ENCODE assay signal across 8 cellular contexts in genomic region chr7:140176271-140176701, GRCh38. TPM values are rescaled to one million over a fixed set of nuclear protein-coding genes. Genes with fewer than 3 reads are reported as not detected.
DNase-seq lines count a peak whose midpoint lies in the region; TF ChIP-seq lines count a peak whose summit lies in the region.

No MANE protein-coding gene starts in this region.

- TF ChIP-seq CTCF in GM12875 (IDR thresholded peaks at IDR 0.05; ENCODE audit: borderline replicate concordance, insufficient read depth, low read depth, low read length) (no peak), HFF-Myc (IDR thresholded peaks at IDR 0.05; ENCODE audit: low read depth, low read length, missing control alignments) (no peak), SU-DHL-6 (IDR thresholded peaks at IDR 0.05; ENCODE audit: insufficient read depth, low read length, poor library complexity, severe bottlenecking) (no peak), fibroblast of mammary gland (conservative IDR thresholded peaks at IDR 0.05; ENCODE audit: control insufficient read depth, insufficient read depth, low read depth, low read length) (no peak), osteocyte (IDR thresholded peaks at IDR 0.05) (no peak)

- peak overlapping the region; percentile 49 for H3K9ac ChIP-seq in SU-DHL-6 (ENCODE audit: low read length)

- H3F3A ChIP-seq in SU-DHL-6 (ENCODE audit: insufficient read depth) = no peaks in the 10 kb centered on the region

- H3K9me3 Mint-ChIP-seq in osteocyte (ENCODE audit: unreplicated experiment) = no peaks in the 10 kb centered on the region

- H3K4me3 ChIP-seq in GM12875 (ENCODE audit: low read depth, low read length) (peak overlapping the region; percentile 54), HFF-Myc (replicated peaks; ENCODE audit: low read depth, low read length) (peak overlapping the region; percentile 65), SU-DHL-6 (ENCODE audit: insufficient read depth, low read length, poor library complexity, severe bottlenecking) (peak overlapping the region; percentile 54), fibroblast of mammary gland (ENCODE audit: control insufficient read depth, low read depth, low read length) (peak overlapping the region; percentile 56)

- H3K4me1 Mint-ChIP-seq in osteocyte (ENCODE audit: unreplicated experiment) = peaks cover 16% of the 10 kb centered on the region

- H3K9me3 ChIP-seq in SU-DHL-6 (ENCODE audit: insufficient read depth, low read length) = no peaks in the 10 kb centered on the region

- peak overlapping the region; percentile 59 for H3K4me3 Mint-ChIP-seq in osteocyte (ENCODE audit: unreplicated experiment)

- DNase-seq in HFF-Myc (ENCODE audit: extremely low read depth, low read depth) (no peak), fibroblast of mammary gland (ENCODE audit: low read depth) (no peak), osteocyte (ENCODE audit: extremely low spot score, unreplicated experiment) (no peak), medulla oblongata (ENCODE audit: extremely low spot score) (no peak), globus pallidus (ENCODE audit: low spot score) (no peak), SIG-M5 treated with dmso at 0.1 percent for 504 hours (lab: John Stamatoyannopoulos, UW; ENCODE audit: unreplicated experiment) (no peak)

- H2AFZ ChIP-seq in SU-DHL-6 (ENCODE audit: low read depth, low read length, severe bottlenecking) = peak overlapping the region; percentile 85

- no peaks in the 10 kb centered on the region for H3K36me3 ChIP-seq in SU-DHL-6 (ENCODE audit: low read length)

- H3K27me3 Mint-ChIP-seq in osteocyte (ENCODE audit: unreplicated experiment) = peaks cover 8% of the 10 kb centered on the region

- H3K27ac Mint-ChIP-seq in osteocyte (ENCODE audit: unreplicated experiment) = no peak overlapping the region

- H3K27me3 ChIP-seq in SU-DHL-6 (ENCODE audit: low read length) = peaks cover 3% of the 10 kb centered on the region; the same call in 1 of the 2 replicates

- no peaks in the 10 kb centered on the region for H3K36me3 Mint-ChIP-seq in osteocyte (ENCODE audit: unreplicated experiment)

- H3K9me2 ChIP-seq in SU-DHL-6 (replicated peaks; ENCODE audit: insufficient read depth, low read length) = no peaks in the 10 kb centered on the region

- H4K20me1 ChIP-seq in SU-DHL-6 (ENCODE audit: low read depth, low read length) = no peaks in the 10 kb centered on the region

- H3K79me2 ChIP-seq in SU-DHL-6 (ENCODE audit: insufficient read depth, low read length) = no peaks in the 10 kb centered on the region

- peak overlapping the region; percentile 82 for H3K4me2 ChIP-seq in SU-DHL-6 (ENCODE audit: low read depth, low read length, poor library complexity, severe bottlenecking)

- no peak overlapping the region for H3K27ac ChIP-seq in SU-DHL-6 (ENCODE audit: low read depth, low read length)

RNA-seq across cellular contexts. Expression of gene KDM7A, which starts 0.5 kb away (rescaled TPM):
- 7.2 and 8.8 TPM in 2 replicates for total RNA-seq in osteocyte
